8 cellular contexts compared by ENCODE assay signal in genomic region chr15:59436774-59437472, GRCh38. TPM values are rescaled to one million over a fixed set of nuclear protein-coding genes. Genes with fewer than 3 reads are reported as not detected.
DNase-seq lines count a peak whose midpoint lies in the region; ATAC-seq and TF ChIP-seq lines count a peak whose summit lies in the region.

No MANE protein-coding gene starts in this region.

- DNase-seq in NCI-H146 (lab: John Stamatoyannopoulos, UW) (peak; percentile 24), NCI-H146 treated with DMSO at 0.1 percent for 48 hours (lab: John Stamatoyannopoulos, UW; ENCODE audit: unreplicated experiment) (no peak), WERI-Rb-1 (no peak), right atrium auricular region (ENCODE audit: low spot score) (no peak), NCI-H2029 (lab: John Stamatoyannopoulos, UW) (no peak)
- DNase-seq in NK-92 treated with Interleukin-12 subunit alpha and Interleukin-12 subunit beta, amount 100 ng/mL, for 24 hours (lab: John Stamatoyannopoulos, UW): no peak

- H3K4me3 ChIP-seq in WERI-Rb-1 (ENCODE audit: low read depth, low read length) (peak overlapping the region; percentile 80; the same call in 1 of the 2 replicates), right atrium auricular region (peak overlapping the region; percentile 42 to 45), stomach smooth muscle (ENCODE audit: low read length in 2 of 2) (peak overlapping the region; percentile 79 to 84)

- H3K36me3 ChIP-seq in WERI-Rb-1 (no peaks in the 10 kb centered on the region), right atrium auricular region (no peaks in the 10 kb centered on the region), stomach smooth muscle (ENCODE audit: control insufficient read depth in 2 of 2, insufficient read depth in 2 of 2, low read length in 2 of 2) (no peaks in the 10 kb centered on the region)

- H3K9me3 ChIP-seq in WERI-Rb-1 (ENCODE audit: severe bottlenecking): no peaks in the 10 kb centered on the region
- H3K9me3 ChIP-seq in right atrium auricular region: no peaks in the 10 kb centered on the region
- no peaks in the 10 kb centered on the region for H3K9me3 ChIP-seq in stomach smooth muscle (ENCODE audit: control insufficient read depth in 2 of 2, low read length in 2 of 2)

- ATAC-seq in GM21447 (IDR thresholded peaks at IDR 0.05; ENCODE audit: unreplicated experiment): no peak

- TF ChIP-seq CTCF in WERI-Rb-1 (IDR thresholded peaks at IDR 0.05; ENCODE audit: low read depth, low read length): no peak
- no peak for TF ChIP-seq CTCF in right atrium auricular region (IDR thresholded peaks at IDR 0.05)

- H3K4me1 ChIP-seq in right atrium auricular region: peaks cover 0 to 17% of the 10 kb centered on the region in 2 donors
- peaks cover 20% of the 10 kb centered on the region for H3K4me1 ChIP-seq in stomach smooth muscle (ENCODE audit: control insufficient read depth, insufficient read depth, low read length)

- H3K27me3 ChIP-seq in WERI-Rb-1 (ENCODE audit: insufficient read depth, low read depth, severe bottlenecking): no peaks in the 10 kb centered on the region
- H3K27me3 ChIP-seq in right atrium auricular region: no peaks in the 10 kb centered on the region
- H3K27me3 ChIP-seq in stomach smooth muscle (ENCODE audit: control insufficient read depth in 1 of 2, insufficient read depth in 2 of 2, low read length in 2 of 2): no peaks in the 10 kb centered on the region

- H3K27ac ChIP-seq in WERI-Rb-1: no peak overlapping the region
- peak overlapping the region; percentile 22 to 56 for H3K27ac ChIP-seq in right atrium auricular region
- no peak overlapping the region for H3K27ac ChIP-seq in stomach smooth muscle (ENCODE audit: low read length)

- peak overlapping the region; percentile 42 to 44 for H3K9ac ChIP-seq in stomach smooth muscle (ENCODE audit: low read length in 2 of 2)

RNA-seq across cellular contexts. Expression of gene FAM81A, which starts 1.1 kb away (rescaled TPM):
- total RNA-seq in right atrium auricular region: 1 to 10 TPM in 1 of 2 donors, under 1 TPM in 1; 0.98 to 2.0 TPM

Comparison
In these comparisons a context has a peak if more than half of its experiments do, and no peak if none do; other contexts are left out.
1. H3K27ac ChIP-seq: peak in right atrium auricular region (2 of 2); none in WERI-Rb-1 (single experiment) and stomach smooth muscle (single experiment).
2. Peak in every context shown above with its lines, with median percentiles within 50 percentile points of each other: H3K4me3 ChIP-seq.